In genomic region chr10:100370561-100370975, GRCh38 we compare ENCODE assay signal across 8 cellular contexts. TPM values are rescaled to one million over a fixed set of nuclear protein-coding genes. Genes with fewer than 3 reads are reported as not detected.
A peak's percentile ranks its signal among the peaks of the same experiment; 100 is the strongest.
DNase-seq lines count a peak whose midpoint lies in the region; ATAC-seq and TF ChIP-seq lines count a peak whose summit lies in the region.

No MANE protein-coding gene starts in this region.

- H3K4me1 Mint-ChIP-seq in activated CD8-positive, alpha-beta memory T cell treated with anti-CD3 and anti-CD28 coated beads, Interleukin-2, amount 10 ng/mL, durations not matched to agents 7 days and 5 days, result peaks cover 39% of the 10 kb centered on the region
- H3K4me1 Mint-ChIP-seq in effector memory CD8-positive, alpha-beta T cell (ENCODE audit: low read depth in 2 of 2), result peaks cover 22 to 29% of the 10 kb centered on the region in 2 donors

- no peaks in the 10 kb centered on the region for H3K27me3 ChIP-seq in parathyroid adenoma (ENCODE audit: control insufficient read depth, insufficient read depth, low read length)

- peak overlapping the region; percentile 99 for H3K27ac ChIP-seq in parathyroid adenoma

- H3K4me3 ChIP-seq in parathyroid adenoma (ENCODE audit: low read depth, low read length), result peak overlapping the region; percentile 39

- H3K27me3 Mint-ChIP-seq in activated CD8-positive, alpha-beta memory T cell treated with anti-CD3 and anti-CD28 coated beads, Interleukin-2, amount 10 ng/mL, durations not matched to agents 7 days and 5 days, result no peaks in the 10 kb centered on the region
- H3K27me3 Mint-ChIP-seq in effector memory CD8-positive, alpha-beta T cell, result no peaks in the 10 kb centered on the region

- no peak for TF ChIP-seq CTCF in parathyroid adenoma (IDR thresholded peaks at IDR 0.05)

- H3K36me3 ChIP-seq in parathyroid adenoma (ENCODE audit: control insufficient read depth, insufficient read depth, low read length), result no peaks in the 10 kb centered on the region

- H3K4me2 ChIP-seq in parathyroid adenoma (ENCODE audit: low read length), result peak overlapping the region; percentile 61

- DNase-seq in activated CD8-positive, alpha-beta memory T cell treated with anti-CD3 and anti-CD28 coated beads, Interleukin-2, amount 10 ng/mL, durations not matched to agents 7 days and 5 days, result peak; percentile 66
- DNase-seq in activated CD8-positive, alpha-beta memory T cell treated with anti-CD3 and anti-CD28 coated beads, Interleukin-2, amount 50 U/mL, for 48 hours, result no peak
- DNase-seq in SKM-1 treated with dmso at 0.1 percent for 144 hours (lab: John Stamatoyannopoulos, UW; ENCODE audit: unreplicated experiment) (peak; percentile 72), islet precursor cell (no peak), NCI-H524 treated with DMSO at 0.1 percent for 48 hours (lab: John Stamatoyannopoulos, UW) (no peak), mesenteric fat pad (ENCODE audit: low spot score) (no peak)
- DNase-seq in effector memory CD8-positive, alpha-beta T cell, result peak in 2 of 3 experiments; percentile 56 to 57

- H3K9ac ChIP-seq in parathyroid adenoma, result no peak overlapping the region

- peak overlapping the region; percentile 93 for H3K27ac Mint-ChIP-seq in activated CD8-positive, alpha-beta memory T cell treated with anti-CD3 and anti-CD28 coated beads, Interleukin-2, amount 10 ng/mL, durations not matched to agents 7 days and 5 days
- no peak overlapping the region for H3K27ac Mint-ChIP-seq in effector memory CD8-positive, alpha-beta T cell

- peaks cover 4% of the 10 kb centered on the region for H3K36me3 Mint-ChIP-seq in activated CD8-positive, alpha-beta memory T cell treated with anti-CD3 and anti-CD28 coated beads, Interleukin-2, amount 10 ng/mL, durations not matched to agents 7 days and 5 days
- peaks cover 24% of the 10 kb centered on the region for H3K36me3 Mint-ChIP-seq in effector memory CD8-positive, alpha-beta T cell (ENCODE audit: insufficient read depth)

- ATAC-seq in activated CD8-positive, alpha-beta memory T cell treated with anti-CD3 and anti-CD28 coated beads, Interleukin-2, amount 10 ng/mL, durations not matched to agents 7 days and 5 days, result peak; percentile 22
- ATAC-seq in effector memory CD8-positive, alpha-beta T cell (replicated peaks), result peak; percentile 65

- H3K4me1 ChIP-seq in parathyroid adenoma, result peaks cover 41% of the 10 kb centered on the region

- peak overlapping the region; percentile 58 for H2AFZ ChIP-seq in parathyroid adenoma

- no peaks in the 10 kb centered on the region for H3K9me3 ChIP-seq in parathyroid adenoma (ENCODE audit: control insufficient read depth, low read length)

- no peaks in the 10 kb centered on the region for H3K9me3 Mint-ChIP-seq in activated CD8-positive, alpha-beta memory T cell treated with anti-CD3 and anti-CD28 coated beads, Interleukin-2, amount 10 ng/mL, durations not matched to agents 7 days and 5 days (ENCODE audit: low read depth)
- H3K9me3 Mint-ChIP-seq in effector memory CD8-positive, alpha-beta T cell, result no peaks in the 10 kb centered on the region

- H3K4me3 Mint-ChIP-seq in activated CD8-positive, alpha-beta memory T cell treated with anti-CD3 and anti-CD28 coated beads, Interleukin-2, amount 10 ng/mL, durations not matched to agents 7 days and 5 days, result peak overlapping the region; percentile 48
- no peak overlapping the region for H3K4me3 Mint-ChIP-seq in effector memory CD8-positive, alpha-beta T cell

- CTCF ChIA-PET in activated CD8-positive, alpha-beta memory T cell treated with anti-CD3 and anti-CD28 coated beads, Interleukin-2, amount 10 ng/mL, durations not matched to agents 7 days and 5 days (lab: Charles Lee), result interaction anchor here (0.7 to 2.3 kb wide), 19 partner anchors 10 to 165 kb away, joined by 3 to 11 read pairs (median 4); partner anchors contain the start of genes BLOC1S2, HIF1AN and SCD

- no peaks in the 10 kb centered on the region for H3K79me2 ChIP-seq in parathyroid adenoma

RNA-seq across cellular contexts. Expression of gene SCD, which starts 23.5 kb away (rescaled TPM):
- total RNA-seq in activated CD8-positive, alpha-beta memory T cell treated with anti-CD3 and anti-CD28 coated beads, Interleukin-2, amount 10 ng/mL, durations not matched to agents 7 days and 5 days, result 100 to 1,000 TPM; 121 to 134 TPM
- total RNA-seq in mesenteric fat pad, result 1,693 TPM

RNA-seq across cellular contexts. Expression of gene PKD2L1, which starts 40.5 kb away (rescaled TPM):
- not detected for total RNA-seq in activated CD8-positive, alpha-beta memory T cell treated with anti-CD3 and anti-CD28 coated beads, Interleukin-2, amount 10 ng/mL, durations not matched to agents 7 days and 5 days
- total RNA-seq in mesenteric fat pad, result 0.39 TPM

Comparison
In these comparisons a context has a peak if more than half of its experiments do, and no peak if none do; other contexts are left out.
1. DNase-seq: peak in activated CD8-positive, alpha-beta memory T cell treated with anti-CD3 and anti-CD28 coated beads, Interleukin-2, amount 10 ng/mL, durations not matched to agents 7 days and 5 days (single experiment), SKM-1 treated with dmso at 0.1 percent for 144 hours (single experiment) and effector memory CD8-positive, alpha-beta T cell (2 of 3); none in activated CD8-positive, alpha-beta memory T cell treated with anti-CD3 and anti-CD28 coated beads, Interleukin-2, amount 50 U/mL, for 48 hours (single experiment), islet precursor cell (single experiment), NCI-H524 treated with DMSO at 0.1 percent for 48 hours (single experiment) and mesenteric fat pad (single experiment).
2. RNA of gene SCD, which starts 23.5 kb away (total RNA-seq): 1,693 TPM in mesenteric fat pad (single experiment); 121 to 134 TPM in activated CD8-positive, alpha-beta memory T cell treated with anti-CD3 and anti-CD28 coated beads, Interleukin-2, amount 10 ng/mL, durations not matched to agents 7 days and 5 days; every median in the first group is over 10 times any median in the second.